ENCODE assay signal across 25 cellular contexts in genomic region chr4:11004818-11005217, GRCh38.
"Had no signal": no experiment of that assay in that cellular context is flagged by ENCODE, and none has a peak within 500 bp of the region (broad histone marks: within the 10 kb centered on the region; RNA-seq: fewer than 3 reads in every experiment).

No MANE protein-coding gene starts in this region.

- H3K9ac ChIP-seq: neural progenitor cell had no signal

- H3K9me3 ChIP-seq: esophagus squamous epithelium, ovary, sigmoid colon, testis had no signal

- H3K4me2 ChIP-seq: neural progenitor cell had no signal

- FAIRE-seq: kidney had no signal

- H3K4me3 ChIP-seq: esophagus squamous epithelium, gastroesophageal sphincter, left ventricle myocardium inferior, lung, neural progenitor cell, ovary, right atrium auricular region, sigmoid colon, skin epidermis, testis had no signal

- H3K4me1 ChIP-seq: esophagus squamous epithelium, gastroesophageal sphincter, left ventricle myocardium inferior, neural progenitor cell, right atrium auricular region, sigmoid colon, testis had no signal

- H3K27me3 ChIP-seq: esophagus squamous epithelium, gastroesophageal sphincter, neural progenitor cell, ovary, right atrium auricular region, sigmoid colon, testis had no signal

- H3K27ac ChIP-seq: epithelial cell of prostate, esophagus squamous epithelium, gastroesophageal sphincter, left ventricle myocardium inferior, neural progenitor cell, ovary, right atrium auricular region, sigmoid colon, skin epidermis, testis had no signal

- H3K36me3 ChIP-seq: esophagus squamous epithelium, gastroesophageal sphincter, left ventricle myocardium inferior, neural progenitor cell, ovary, right atrium auricular region, sigmoid colon had no signal

- H2AFZ ChIP-seq: neural progenitor cell had no signal

- DNase-seq: cortex of kidney; effector memory CD4-positive, alpha-beta T cell; esophagus squamous epithelium; foreskin fibroblast; glutamatergic neuron; kidney; left cardiac atrium; left ventricle myocardium inferior; mesenchymal stem cell; midbrain; nucleus accumbens; ovary; sigmoid colon; stimulated activated CD4-positive, alpha-beta T cell treated with anti-CD3 and anti-CD28 coated beads, Interleukin-2, amount 100 ng/mL, for 24 hours; stimulated activated CD4-positive, alpha-beta T cell treated with anti-CD3 and anti-CD28 coated beads, Interleukin-4, amount 100 ng/mL, for 4 hours; stimulated activated naive B cell treated with anti-CD40 and anti-IgM and Interleukin-4, amounts not matched to agents 10 μg/mL and 1 μg/mL and 100 μg/mL, for 72 hours; stimulated activated naive CD8-positive, alpha-beta T cell treated with anti-CD3 and anti-CD28 coated beads, Interleukin-15, amount 100 ng/mL, for 72 hours; testis; trophoblast cell had no signal
